ENCODE assay signal across 15 cellular contexts in genomic region chr12:126534495-126534894, GRCh38.
"Had no signal": no experiment of that assay in that cellular context is flagged by ENCODE, and none has a peak within 500 bp of the region (broad histone marks: within the 10 kb centered on the region; RNA-seq: fewer than 3 reads in every experiment).

No MANE protein-coding gene starts in this region.

- ATAC-seq: activated CD4-positive, CD25-positive, alpha-beta regulatory T cell treated with anti-CD3 and anti-CD28 coated beads, Interleukin-2, amount 50 U/mL, for 24 hours; activated T-helper 17 cell treated with anti-CD3 and anti-CD28 coated beads, Interleukin-2, amount 50 U/mL, for 72 hours; left lobe of liver; naive thymus-derived CD8-positive, alpha-beta T cell; stimulated activated memory B cell treated with anti-CD40 and anti-IgM and Interleukin-4, amounts not matched to agents 10 μg/mL and 1 μg/mL and 100 μg/mL, for 72 hours had no signal

- H3K4me1 ChIP-seq: parathyroid adenoma, thyroid gland had no signal

- H3K79me2 ChIP-seq: parathyroid adenoma had no signal

- DNase-seq: activated CD4-positive, alpha-beta T cell treated with anti-CD3 and anti-CD28 coated beads, Interleukin-2, amount 50 U/mL, for 1 hour; activated naive CD4-positive, alpha-beta T cell treated with Interleukin-2 at 50 U/mL for 16 hours; cerebellar nuclear complex; effector CD8-positive, alpha-beta T cell; islet precursor cell; mammary epithelial cell; naive thymus-derived CD8-positive, alpha-beta T cell; T1000; thyroid gland had no signal

- H3K9ac ChIP-seq: parathyroid adenoma had no signal

- H3K36me3 ChIP-seq: neutrophil, thyroid gland had no signal

- H3K4me3 ChIP-seq: thyroid gland had no signal

- H3K27ac ChIP-seq: neutrophil, parathyroid adenoma, thyroid gland had no signal

- H3K27me3 ChIP-seq: neutrophil, thyroid gland had no signal
